Comparison of ENCODE assay signal across 1 cellular context in the genomic region with DNA sequence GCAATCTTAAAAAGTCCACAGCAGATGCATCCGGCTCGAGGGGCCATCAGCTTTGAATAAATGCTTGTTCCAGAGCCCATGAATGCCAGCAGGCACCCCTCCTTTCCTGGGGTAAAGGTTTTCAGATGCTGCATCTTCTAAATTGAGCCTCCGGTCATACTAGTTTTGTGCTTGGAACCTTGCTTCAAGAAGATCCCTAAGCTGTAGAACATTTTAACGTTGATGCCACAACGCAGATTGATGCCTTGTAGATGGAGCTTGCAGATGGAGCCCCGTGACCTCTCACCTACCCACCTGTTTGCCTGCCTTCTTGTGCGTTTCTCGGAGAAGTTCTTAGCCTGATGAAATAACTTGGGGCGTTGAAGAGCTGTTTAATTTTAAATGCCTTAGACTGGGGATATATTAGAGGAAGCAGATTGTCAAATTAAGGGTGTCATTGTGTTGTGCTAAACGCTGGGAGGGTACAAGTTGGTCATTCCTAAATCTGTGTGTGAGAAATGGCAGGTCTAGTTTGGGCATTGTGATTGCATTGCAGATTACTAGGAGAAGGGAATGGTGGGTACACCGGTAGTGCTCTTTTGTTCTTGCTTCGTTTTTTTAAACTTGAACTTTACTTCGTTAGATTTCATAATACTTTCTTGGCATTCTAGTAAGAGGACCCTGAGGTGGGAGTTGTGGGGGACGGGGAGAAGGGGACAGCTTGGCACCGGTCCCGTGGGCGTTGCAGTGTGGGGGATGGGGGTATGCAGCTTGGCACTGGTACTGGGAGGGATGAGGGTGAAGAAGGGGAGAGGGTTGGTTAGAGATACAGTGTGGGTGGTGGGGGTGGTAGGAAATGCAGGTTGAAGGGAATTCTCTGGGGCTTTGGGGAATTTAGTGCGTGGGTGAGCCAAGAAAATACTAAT.
TF ChIP-seq lines count a peak whose summit lies in the region.

No MANE protein-coding gene starts in this region.

TF ChIP-seq in IMR-90, 13 proteins besides CTCF, POLR2A, EP300 and RAD21 (continued from another document):
- TF ChIP-seq BHLHE40 (IDR thresholded peaks at IDR 0.05; ENCODE audit: low read depth, low read length) (no peak), FOS (IDR thresholded peaks at IDR 0.05; ENCODE audit: low read depth, low read length) (no peak), SMC3 (IDR thresholded peaks at IDR 0.05; ENCODE audit: low read depth, low read length) (no peak), MAFK (IDR thresholded peaks at IDR 0.05; ENCODE audit: low read depth, low read length) (no peak), MXI1 (IDR thresholded peaks at IDR 0.05; ENCODE audit: borderline replicate concordance, low read depth, low read length) (no peak), CEBPB (IDR thresholded peaks at IDR 0.05; ENCODE audit: low read depth, low read length) (no peak), RFX5 (IDR thresholded peaks at IDR 0.05; ENCODE audit: low read depth, low read length) (no peak)
